In the genomic region with DNA sequence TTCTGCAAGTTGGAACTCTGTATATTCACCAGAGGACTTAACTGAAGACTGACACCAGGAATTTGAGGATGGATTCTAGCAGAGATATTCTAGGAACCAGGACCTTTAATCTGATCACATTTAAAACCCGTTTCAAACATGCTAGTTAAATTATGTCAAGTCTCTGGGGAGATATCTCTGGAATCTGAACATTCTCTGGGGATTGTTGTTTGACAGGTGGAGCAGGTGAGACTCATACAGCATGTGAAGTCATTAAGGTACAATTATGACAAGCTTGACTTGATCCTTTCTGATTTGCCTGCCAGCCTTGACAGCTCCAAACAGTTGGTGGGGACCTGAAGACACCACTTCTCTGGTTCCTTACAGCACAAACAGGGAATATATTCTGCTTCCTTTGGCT, we compare ENCODE assay signal across 36 cellular contexts.
"Had no signal": no experiment of that assay in that cellular context is flagged by ENCODE, and none has a peak within 500 bp of the region (broad histone marks: within the 10 kb centered on the region; RNA-seq: fewer than 3 reads in every experiment).

No MANE protein-coding gene starts in this region.

- H3K27me3 ChIP-seq: brain microvascular endothelial cell, cardiac muscle cell had no signal

- H3K4me3 Mint-ChIP-seq: activated CD4-positive, alpha-beta memory T cell treated with anti-CD3 and anti-CD28 coated beads, Interleukin-2, amount 10 ng/mL, durations not matched to agents 7 days and 5 days; activated CD8-positive, alpha-beta memory T cell treated with anti-CD3 and anti-CD28 coated beads, Interleukin-2, amount 10 ng/mL, durations not matched to agents 7 days and 5 days; activated naive CD4-positive, alpha-beta T cell treated with anti-CD3 and anti-CD28 coated beads, Interleukin-2, amount 10 ng/mL, durations not matched to agents 7 days and 5 days; activated naive CD8-positive, alpha-beta T cell; activated naive CD8-positive, alpha-beta T cell treated with anti-CD3 and anti-CD28 coated beads, Interleukin-2, amount 50 U/mL, for 24 hours; central memory CD8-positive, alpha-beta T cell had no signal

- DNase-seq: activated CD4-positive, alpha-beta memory T cell treated with anti-CD3 and anti-CD28 coated beads, Interleukin-2, amount 10 ng/mL, durations not matched to agents 7 days and 5 days; activated CD4-positive, alpha-beta T cell treated with anti-CD3 and anti-CD28 coated beads for 1 hour; activated CD4-positive, alpha-beta T cell treated with anti-CD3 and anti-CD28 coated beads for 48 hours; activated CD4-positive, CD25-positive, alpha-beta regulatory T cell; activated CD8-positive, alpha-beta memory T cell treated with anti-CD3 and anti-CD28 coated beads for 24 hours; activated CD8-positive, alpha-beta memory T cell treated with anti-CD3 and anti-CD28 coated beads, Interleukin-2, amount 10 ng/mL, durations not matched to agents 7 days and 5 days; activated CD8-positive, alpha-beta memory T cell treated with anti-CD3 and anti-CD28 coated beads, Interleukin-2, amount 50 U/mL, for 48 hours; activated effector memory CD4-positive, alpha-beta T cell treated with Interleukin-2 at 50 U/mL for 16 hours; activated naive CD4-positive, alpha-beta T cell treated with anti-CD3 and anti-CD28 coated beads, Interleukin-2, amount 10 ng/mL, durations not matched to agents 7 days and 5 days; activated naive CD8-positive, alpha-beta T cell treated with anti-CD3 and anti-CD28 coated beads, Interleukin-2, amount 50 U/mL, for 24 hours; activated T-cell treated with anti-CD3 and anti-CD28 coated beads, Interleukin-2, amount 50 U/mL, for 48 hours; anterior cingulate cortex; brain microvascular endothelial cell; KG1; MM.1S; MV-4-11; NCI-H1092; NCI-H1436 treated with DMSO at 0.1 percent for 48 hours; NCI-H1694 treated with DMSO at 0.1 percent for 48 hours; NCI-H2081; NCI-H2171; NCI-H510A treated with DMSO at 0.1 percent for 48 hours; NCI-H82; NK-92 treated with Interleukin-12 subunit alpha and Interleukin-12 subunit beta, amount 100 ng/mL, for 24 hours; SIG-M5; SW 1271; T-helper 1 cell; T-helper 2 cell; T-helper 9 cell; WERI-Rb-1 had no signal

- H3K27ac Mint-ChIP-seq: activated CD4-positive, alpha-beta memory T cell treated with anti-CD3 and anti-CD28 coated beads, Interleukin-2, amount 10 ng/mL, durations not matched to agents 7 days and 5 days; activated CD8-positive, alpha-beta memory T cell treated with anti-CD3 and anti-CD28 coated beads, Interleukin-2, amount 10 ng/mL, durations not matched to agents 7 days and 5 days; activated naive CD4-positive, alpha-beta T cell treated with anti-CD3 and anti-CD28 coated beads, Interleukin-2, amount 10 ng/mL, durations not matched to agents 7 days and 5 days; activated naive CD8-positive, alpha-beta T cell; activated naive CD8-positive, alpha-beta T cell treated with anti-CD3 and anti-CD28 coated beads, Interleukin-2, amount 50 U/mL, for 24 hours had no signal

- H3K27me3 Mint-ChIP-seq: activated CD4-positive, alpha-beta memory T cell treated with anti-CD3 and anti-CD28 coated beads, Interleukin-2, amount 10 ng/mL, durations not matched to agents 7 days and 5 days; activated CD8-positive, alpha-beta memory T cell treated with anti-CD3 and anti-CD28 coated beads, Interleukin-2, amount 10 ng/mL, durations not matched to agents 7 days and 5 days; activated naive CD4-positive, alpha-beta T cell treated with anti-CD3 and anti-CD28 coated beads, Interleukin-2, amount 10 ng/mL, durations not matched to agents 7 days and 5 days; activated naive CD8-positive, alpha-beta T cell treated with anti-CD3 and anti-CD28 coated beads, Interleukin-2, amount 50 U/mL, for 24 hours; central memory CD8-positive, alpha-beta T cell had no signal

- ATAC-seq: activated CD8-positive, alpha-beta memory T cell treated with anti-CD3 and anti-CD28 coated beads, Interleukin-2, amount 10 ng/mL, durations not matched to agents 7 days and 5 days; activated naive CD8-positive, alpha-beta T cell treated with anti-CD3 and anti-CD28 coated beads, Interleukin-2, amount 50 U/mL, for 24 hours; Right ventricle myocardium inferior had no signal

- H3K4me3 ChIP-seq: cardiac muscle cell, PC-9 had no signal

- H3K36me3 ChIP-seq: brain microvascular endothelial cell, cardiac muscle cell, WERI-Rb-1 had no signal

- H3K27ac ChIP-seq: brain microvascular endothelial cell, cardiac muscle cell, PC-9, RWPE1, WERI-Rb-1 had no signal

- H3K9me3 Mint-ChIP-seq: activated naive CD4-positive, alpha-beta T cell treated with anti-CD3 and anti-CD28 coated beads, Interleukin-2, amount 10 ng/mL, durations not matched to agents 7 days and 5 days; activated naive CD8-positive, alpha-beta T cell treated with anti-CD3 and anti-CD28 coated beads, Interleukin-2, amount 50 U/mL, for 24 hours had no signal

- H3K4me1 Mint-ChIP-seq: activated CD4-positive, alpha-beta memory T cell treated with anti-CD3 and anti-CD28 coated beads, Interleukin-2, amount 10 ng/mL, durations not matched to agents 7 days and 5 days; activated CD8-positive, alpha-beta memory T cell treated with anti-CD3 and anti-CD28 coated beads, Interleukin-2, amount 10 ng/mL, durations not matched to agents 7 days and 5 days; activated naive CD4-positive, alpha-beta T cell treated with anti-CD3 and anti-CD28 coated beads, Interleukin-2, amount 10 ng/mL, durations not matched to agents 7 days and 5 days; activated naive CD8-positive, alpha-beta T cell treated with anti-CD3 and anti-CD28 coated beads, Interleukin-2, amount 50 U/mL, for 24 hours; central memory CD8-positive, alpha-beta T cell had no signal

- H3K36me3 Mint-ChIP-seq: activated CD8-positive, alpha-beta memory T cell treated with anti-CD3 and anti-CD28 coated beads, Interleukin-2, amount 10 ng/mL, durations not matched to agents 7 days and 5 days; activated naive CD4-positive, alpha-beta T cell treated with anti-CD3 and anti-CD28 coated beads, Interleukin-2, amount 10 ng/mL, durations not matched to agents 7 days and 5 days; activated naive CD8-positive, alpha-beta T cell had no signal
